In genomic region chr12:63897931-63898330, GRCh38 we compare ENCODE assay signal across 16 cellular contexts. TPM values are rescaled to one million over a fixed set of nuclear protein-coding genes. Genes with fewer than 3 reads are reported as not detected.
A peak's percentile ranks its signal among the peaks of the same experiment; 100 is the strongest.
DNase-seq lines count a peak whose midpoint lies in the region; ATAC-seq, FAIRE-seq and TF ChIP-seq lines count a peak whose summit lies in the region.
"Had no signal": no experiment of that assay in that cellular context is flagged by ENCODE, and none has a peak within 500 bp of the region (broad histone marks: within the 10 kb centered on the region; RNA-seq: fewer than 3 reads in every experiment).

No MANE protein-coding gene starts in this region.

- no peak overlapping the region for H2AFZ ChIP-seq in astrocyte (ENCODE audit: low read depth, low read length)

- H3K27ac ChIP-seq in astrocyte (ENCODE audit: low read depth, low read length) (no peak overlapping the region), iPS-20b (ENCODE audit: low read length) (peak overlapping the region; percentile 21)
- H3K27ac ChIP-seq: psoas muscle, VCaP had no signal

- peak; percentile 16 to 28 for DNase-seq in AML-193 (lab: John Stamatoyannopoulos, UW)
- peak; percentile 46 for DNase-seq in KBM-7
- DNase-seq in astrocyte (ENCODE audit: low read depth) = no peak
- DNase-seq in CD1c-positive myeloid dendritic cell (ENCODE audit: extremely low spot score) = no peak
- no peak for DNase-seq in stimulated activated CD4-positive, alpha-beta T cell treated with anti-CD3 and anti-CD28 coated beads, Interleukin-2, amount 100 ng/mL, for 48 hours
- no peak for DNase-seq in omental fat pad (ENCODE audit: low spot score)
- no peak for DNase-seq in HAP-1 (ENCODE audit: low spot score in 2 of 2)
- DNase-seq: DMS 273 treated with DMSO at 0.1 percent for 48 hours, KG1, NCI-H1694 treated with DMSO at 0.1 percent for 48 hours, NCI-H82, psoas muscle, SIG-M5 had no signal

- H3K4me1 ChIP-seq in astrocyte (ENCODE audit: insufficient read depth, low read length) (no peaks in the 10 kb centered on the region), iPS-20b (ENCODE audit: insufficient read depth, low read length) (peaks cover 8% of the 10 kb centered on the region; the same call in 1 of the 2 replicates), HAP-1 (peaks cover 38% of the 10 kb centered on the region)
- H3K4me1 ChIP-seq: psoas muscle had no signal

- H3K27ac Mint-ChIP-seq in astrocyte (ENCODE audit: unreplicated experiment) = peak overlapping the region; percentile 62
- H3K27ac Mint-ChIP-seq: activated naive CD8-positive, alpha-beta T cell had no signal

- H3K9me3 ChIP-seq in astrocyte (ENCODE audit: insufficient read depth, low read depth, low read length) (no peaks in the 10 kb centered on the region), iPS-20b (ENCODE audit: insufficient read depth, low read depth, low read length) (no peaks in the 10 kb centered on the region), HAP-1 (no peaks in the 10 kb centered on the region)
- H3K9me3 ChIP-seq: psoas muscle had no signal

- H4K20me1 ChIP-seq in astrocyte (ENCODE audit: insufficient read depth, low read length) = peaks cover 14% of the 10 kb centered on the region

- peaks cover 19% of the 10 kb centered on the region for H3K4me1 Mint-ChIP-seq in astrocyte (ENCODE audit: low read depth, unreplicated experiment)

- FAIRE-seq in astrocyte (lab: Jason Lieb, UNC) = no peak

- no peaks in the 10 kb centered on the region for H3K9me3 Mint-ChIP-seq in astrocyte (ENCODE audit: unreplicated experiment)

- no peak overlapping the region for H3K9ac ChIP-seq in astrocyte (ENCODE audit: low read length)
- peak overlapping the region; percentile 4; the same call in 1 of the 2 replicates for H3K9ac ChIP-seq in iPS-20b (ENCODE audit: low read depth, low read length)

- TF ChIP-seq CTCF in astrocyte (IDR thresholded peaks at IDR 0.05; ENCODE audit: insufficient read depth, low read depth, low read length) (no peak), omental fat pad (IDR thresholded peaks at IDR 0.05) (no peak)

- peaks cover 74% of the 10 kb centered on the region for H3K79me2 ChIP-seq in astrocyte (ENCODE audit: insufficient read depth, low read length)

- H3K4me2 ChIP-seq in astrocyte (ENCODE audit: low read length) = peak overlapping the region; percentile 12

- H3K36me3 ChIP-seq in astrocyte (ENCODE audit: insufficient read depth, low read length) (no peaks in the 10 kb centered on the region), iPS-20b (ENCODE audit: insufficient read depth, low read depth, low read length) (no peaks in the 10 kb centered on the region), HAP-1 (replicated peaks) (no peaks in the 10 kb centered on the region)

- H3K27me3 ChIP-seq in astrocyte (ENCODE audit: insufficient read depth, low read length) = no peaks in the 10 kb centered on the region
- H3K27me3 ChIP-seq in iPS-20b (ENCODE audit: insufficient read depth, low read length) = no peaks in the 10 kb centered on the region
- H3K27me3 ChIP-seq in HAP-1 (ENCODE audit: low read depth) = no peaks in the 10 kb centered on the region

- H3K4me3 ChIP-seq in astrocyte (ENCODE audit: insufficient read depth, low read depth, low read length) (no peak overlapping the region), iPS-20b (ENCODE audit: low read length) (no peak overlapping the region), HAP-1 (no peak overlapping the region)
- H3K4me3 ChIP-seq: psoas muscle had no signal

- no peak overlapping the region for H3K4me3 Mint-ChIP-seq in astrocyte (ENCODE audit: unreplicated experiment)
- H3K4me3 Mint-ChIP-seq: activated naive CD8-positive, alpha-beta T cell had no signal

- in situ Hi-C loops in KBM-7 (cut with MboI; ENCODE audit: low pct_unique_long_range_greater_than_20kb, low sequenced_read_pairs) = no loop called here
- in situ Hi-C loops in HAP-1 (cut with MboI; ENCODE audit: low sequenced_read_pairs) = no loop called here

- no peaks in the 10 kb centered on the region for H3K27me3 Mint-ChIP-seq in astrocyte (ENCODE audit: low read depth, unreplicated experiment)

- ATAC-seq in omental fat pad (ENCODE audit: low FRiP score) = no peak
- ATAC-seq: psoas muscle had no signal

- no peaks in the 10 kb centered on the region for H3K36me3 Mint-ChIP-seq in astrocyte (ENCODE audit: low read depth, unreplicated experiment)
- H3K36me3 Mint-ChIP-seq: activated naive CD8-positive, alpha-beta T cell had no signal

RNA-seq across cellular contexts. Expression of gene SRGAP1, which starts 53.4 kb away (rescaled TPM):
- 15.2 TPM in 2 replicates for total RNA-seq in astrocyte
- 10 to 100 TPM; 10.6 to 69.1 (median 12.9) TPM for total RNA-seq in omental fat pad

Comparison
In these comparisons a context has a peak if more than half of its experiments do, and no peak if none do; other contexts are left out.
1. DNase-seq: peak in AML-193 (2 of 2) and KBM-7 (single experiment); none in astrocyte (single experiment), CD1c-positive myeloid dendritic cell (single experiment), stimulated activated CD4-positive, alpha-beta T cell treated with anti-CD3 and anti-CD28 coated beads, Interleukin-2, amount 100 ng/mL, for 48 hours (0 of 2), omental fat pad (single experiment) and HAP-1 (0 of 2).